Comparison of ENCODE assay signal across 11 cellular contexts in genomic region chr11:119222308-119222707, GRCh38. TPM values are rescaled to one million over a fixed set of nuclear protein-coding genes. Genes with fewer than 3 reads are reported as not detected.
DNase-seq lines count a peak whose midpoint lies in the region; ATAC-seq and TF ChIP-seq lines count a peak whose summit lies in the region.
"Had no signal": no experiment of that assay in that cellular context is flagged by ENCODE, and none has a peak within 500 bp of the region (broad histone marks: within the 10 kb centered on the region; RNA-seq: fewer than 3 reads in every experiment).

No MANE protein-coding gene starts in this region.

- no peak overlapping the region for H3K4me3 Mint-ChIP-seq in T-cell

- TF ChIP-seq RAD21 in Ishikawa (IDR thresholded peaks at IDR 0.05; ENCODE audit: low read depth) = no peak

- no TSS peak for BruUV-seq in A673 (replicated peaks; lab: Mats Ljungman, UMichigan)

- ATAC-seq in T-cell (replicated peaks in 1 of 4) = no peak
- ATAC-seq in GM19035 (IDR thresholded peaks at IDR 0.05; ENCODE audit: unreplicated experiment) = no peak
- no peak for ATAC-seq in HG03135 (IDR thresholded peaks at IDR 0.05; ENCODE audit: unreplicated experiment)
- ATAC-seq: upper lobe of right lung had no signal

- H3K27me3 ChIP-seq in A673 (replicated peaks; ENCODE audit: insufficient read depth, low read depth, low read length, poor library complexity) = no peaks in the 10 kb centered on the region
- no peaks in the 10 kb centered on the region for H3K27me3 ChIP-seq in WERI-Rb-1 (ENCODE audit: insufficient read depth, low read depth, severe bottlenecking)
- H3K27me3 ChIP-seq: upper lobe of right lung had no signal

- peaks cover 11% of the 10 kb centered on the region for H3K36me3 Mint-ChIP-seq in T-cell

- no peaks in the 10 kb centered on the region for H3K9me3 Mint-ChIP-seq in T-cell

- POLR2A ChIA-PET in A673 (lab: Charles Lee; ENCODE audit: low non-redundant PET) (no interaction called here), T-cell (lab: Charles Lee) (no interaction called here)

- no peak for TF ChIP-seq EP300 in Ishikawa (IDR thresholded peaks at IDR 0.05; ENCODE audit: borderline replicate concordance)

- no peak overlapping the region for H3K27ac ChIP-seq in A673 (ENCODE audit: low read depth, low read length, poor library complexity, severe bottlenecking)
- no peak overlapping the region for H3K27ac ChIP-seq in WERI-Rb-1
- H3K27ac ChIP-seq: psoas muscle, upper lobe of right lung had no signal

- H3K4me3 ChIP-seq in A673 (ENCODE audit: low read depth, low read length, poor library complexity, severe bottlenecking) (no peak overlapping the region), WERI-Rb-1 (ENCODE audit: low read depth, low read length) (no peak overlapping the region)
- H3K4me3 ChIP-seq: psoas muscle, upper lobe of right lung had no signal

- H3K4me1 ChIP-seq in A673 (ENCODE audit: insufficient read depth, low read length, poor library complexity, severe bottlenecking) = no peaks in the 10 kb centered on the region
- H3K4me1 ChIP-seq: upper lobe of right lung had no signal

- CTCF ChIA-PET in A673 (lab: Charles Lee) = interaction anchor here (1.2 kb wide), 1 partner anchor 16 kb away, joined by 3 read pairs; the partner anchor contains the start of gene CBL
- CTCF ChIA-PET in T-cell (lab: Charles Lee) = interaction anchor here in 1 of 2 donors (1.6 kb wide), 1 partner anchor 16 kb away, joined by 6 read pairs; the partner anchor contains the start of gene CBL

- intact Hi-C loops in A673 (cut with micrococcal nuclease; ENCODE audit: unreplicated experiment) = no loop called here

- H3K9me3 ChIP-seq in A673 (ENCODE audit: low read depth, low read length, poor library complexity, severe bottlenecking) (no peaks in the 10 kb centered on the region), WERI-Rb-1 (ENCODE audit: severe bottlenecking) (no peaks in the 10 kb centered on the region)
- H3K9me3 ChIP-seq: psoas muscle, upper lobe of right lung had no signal

- no peaks in the 10 kb centered on the region for H3K27me3 Mint-ChIP-seq in T-cell

- DNase-seq in A673 (ENCODE audit: low spot score) (peak; percentile 40), T-cell (no peak), hepatic stellate cell (ENCODE audit: low spot score) (peak; percentile 17), glomerular visceral epithelial cell (ENCODE audit: extremely low spot score) (no peak), WERI-Rb-1 (no peak)
- DNase-seq: DMS53, psoas muscle, upper lobe of right lung had no signal

- H3K27ac Mint-ChIP-seq in T-cell = peak overlapping the region; percentile 40 to 75

- H3K4me1 Mint-ChIP-seq in T-cell = peaks cover 47 to 72% (median 65%) of the 10 kb centered on the region in 3 donors

- no peak for TF ChIP-seq CTCF in A673 (conservative IDR thresholded peaks at IDR 0.05; ENCODE audit: low read depth, low read length)
- no peak for TF ChIP-seq CTCF in WERI-Rb-1 (IDR thresholded peaks at IDR 0.05; ENCODE audit: low read depth, low read length)

- H3K36me3 ChIP-seq in A673 (ENCODE audit: insufficient read depth, low read length, poor library complexity, severe bottlenecking) (no peaks in the 10 kb centered on the region), WERI-Rb-1 (no peaks in the 10 kb centered on the region)
- H3K36me3 ChIP-seq: upper lobe of right lung had no signal

TF ChIP-seq in Ishikawa, 13 proteins besides CTCF, POLR2A, EP300 and RAD21:
- TF ChIP-seq EGR1 (IDR thresholded peaks at IDR 0.05) (no peak), YY1 (IDR thresholded peaks at IDR 0.05; ENCODE audit: low read depth) (0 out of 2 replicates have a peak, but pooled peaks have one; percentile 18)

RNA-seq across cellular contexts. Expression of gene CBL, which starts 16.2 kb away (rescaled TPM):
- total RNA-seq in A673 (2021) (39.9 and 40.7 TPM in 2 replicates), T-cell (10 to 100 TPM; 40.9 to 42.2 (median 41.1) TPM)

RNA-seq across cellular contexts. Expression of gene NHERF4, which starts 37.0 kb away (rescaled TPM):
- total RNA-seq in A673 (2021) (not detected in 2 replicates), T-cell (1 to 10 TPM in 1 of 5 donors, under 1 TPM in 3, not detected in 1; 0.30 to 1.1 (median 0.73) TPM)
- total RNA-seq: psoas muscle had no signal

RNA-seq across cellular contexts. Expression of gene NLRX1, which starts 53.8 kb away (rescaled TPM):
- 1.4 and 2.7 TPM in 2 replicates for total RNA-seq in A673 (2021)
- total RNA-seq in T-cell = 10 to 100 TPM in 3 of 5 donors, 1 to 10 TPM in 2; 6.5 to 12.8 (median 11.6) TPM

Comparison
In these comparisons a context has a peak if more than half of its experiments do, and no peak if none do; other contexts are left out.
1. DNase-seq: peak in A673 (single experiment) and hepatic stellate cell (single experiment); none in T-cell (0 of 34), glomerular visceral epithelial cell (single experiment) and WERI-Rb-1 (single experiment).